In the genomic region with DNA sequence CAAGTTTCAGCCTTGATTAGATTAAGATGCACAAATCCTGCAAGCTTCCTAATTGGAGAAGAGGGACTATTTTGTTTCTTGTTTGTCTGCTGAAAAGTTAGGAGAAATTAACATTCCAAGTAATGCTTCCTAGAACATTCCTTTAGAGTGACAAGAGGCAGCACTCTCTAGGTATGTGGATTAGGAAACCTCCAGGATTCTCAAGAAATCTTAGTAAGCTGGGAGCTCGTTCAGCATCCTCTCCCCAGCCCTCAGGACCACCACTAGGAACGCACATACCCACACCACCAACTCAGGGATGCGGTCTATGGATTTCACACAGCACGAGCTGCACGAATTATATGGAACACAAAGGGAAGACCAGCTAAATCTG, we compare ENCODE assay signal across 17 cellular contexts.
"Had no signal": no experiment of that assay in that cellular context is flagged by ENCODE, and none has a peak within 500 bp of the region (broad histone marks: within the 10 kb centered on the region; RNA-seq: fewer than 3 reads in every experiment).

No MANE protein-coding gene starts in this region.

- H3K9me3 ChIP-seq: mucosa of descending colon, psoas muscle, tibial nerve had no signal

- H3K4me1 Mint-ChIP-seq: activated naive CD8-positive, alpha-beta T cell treated with anti-CD3 and anti-CD28 coated beads, Interleukin-2, amount 10 ng/mL, durations not matched to agents 7 days and 5 days; central memory CD8-positive, alpha-beta T cell; naive thymus-derived CD8-positive, alpha-beta T cell; stimulated activated naive B cell treated with anti-CD40 and anti-IgM and Interleukin-4, amounts not matched to agents 10 μg/mL and 1 μg/mL and 100 μg/mL, for 72 hours had no signal

- DNase-seq: activated CD4-positive, alpha-beta T cell treated with anti-CD3 and anti-CD28 coated beads, Interleukin-2, amount 50 U/mL, for 4 hours; activated naive CD8-positive, alpha-beta T cell treated with anti-CD3 and anti-CD28 coated beads, Interleukin-2, amount 10 ng/mL, durations not matched to agents 7 days and 5 days; activated T-cell treated with anti-CD3 and anti-CD28 coated beads, Interleukin-2, amount 50 U/mL, for 24 hours; effector memory CD4-positive, alpha-beta T cell; foreskin melanocyte; head of caudate nucleus; mucosa of descending colon; naive thymus-derived CD8-positive, alpha-beta T cell; nucleus accumbens; psoas muscle; stimulated activated CD4-positive, alpha-beta T cell treated with anti-CD3 and anti-CD28 coated beads, Interleukin-2, amount 100 ng/mL, for 24 hours; stimulated activated naive B cell treated with anti-CD40 and anti-IgM and Interleukin-4, amounts not matched to agents 10 μg/mL and 1 μg/mL and 100 μg/mL, for 72 hours had no signal

- H3K4me3 Mint-ChIP-seq: activated naive CD8-positive, alpha-beta T cell treated with anti-CD3 and anti-CD28 coated beads, Interleukin-2, amount 10 ng/mL, durations not matched to agents 7 days and 5 days; activated T-cell treated with anti-CD3 and anti-CD28 coated beads, Interleukin-2, amount 50 U/mL, for 24 hours; central memory CD8-positive, alpha-beta T cell; naive thymus-derived CD8-positive, alpha-beta T cell; stimulated activated naive B cell treated with anti-CD40 and anti-IgM and Interleukin-4, amounts not matched to agents 10 μg/mL and 1 μg/mL and 100 μg/mL, for 72 hours had no signal

- H3K27ac ChIP-seq: epithelial cell of prostate, psoas muscle, tibial nerve had no signal

- H3K27me3 ChIP-seq: tibial nerve had no signal

- H3K4me1 ChIP-seq: psoas muscle, tibial nerve had no signal

- H3K27ac Mint-ChIP-seq: activated naive CD8-positive, alpha-beta T cell treated with anti-CD3 and anti-CD28 coated beads, Interleukin-2, amount 10 ng/mL, durations not matched to agents 7 days and 5 days; activated T-cell treated with anti-CD3 and anti-CD28 coated beads, Interleukin-2, amount 50 U/mL, for 24 hours; stimulated activated naive B cell treated with anti-CD40 and anti-IgM and Interleukin-4, amounts not matched to agents 10 μg/mL and 1 μg/mL and 100 μg/mL, for 72 hours had no signal

- ATAC-seq: activated CD4-positive, CD25-positive, alpha-beta regulatory T cell treated with anti-CD3 and anti-CD28 coated beads, Interleukin-2, amount 50 U/mL, for 24 hours; mucosa of descending colon; naive thymus-derived CD8-positive, alpha-beta T cell; psoas muscle; sciatic nerve; stimulated activated naive B cell treated with anti-CD40 and anti-IgM and Interleukin-4, amounts not matched to agents 10 μg/mL and 1 μg/mL and 100 μg/mL, for 72 hours had no signal

- H3K4me3 ChIP-seq: mucosa of descending colon, psoas muscle, tibial nerve had no signal

- H3K9me3 Mint-ChIP-seq: activated naive CD8-positive, alpha-beta T cell treated with anti-CD3 and anti-CD28 coated beads, Interleukin-2, amount 10 ng/mL, durations not matched to agents 7 days and 5 days; activated T-cell treated with anti-CD3 and anti-CD28 coated beads, Interleukin-2, amount 50 U/mL, for 24 hours; central memory CD8-positive, alpha-beta T cell; naive thymus-derived CD8-positive, alpha-beta T cell; stimulated activated naive B cell treated with anti-CD40 and anti-IgM and Interleukin-4, amounts not matched to agents 10 μg/mL and 1 μg/mL and 100 μg/mL, for 72 hours had no signal

- H3K27me3 Mint-ChIP-seq: activated naive CD8-positive, alpha-beta T cell treated with anti-CD3 and anti-CD28 coated beads, Interleukin-2, amount 10 ng/mL, durations not matched to agents 7 days and 5 days; activated T-cell treated with anti-CD3 and anti-CD28 coated beads, Interleukin-2, amount 50 U/mL, for 24 hours; central memory CD8-positive, alpha-beta T cell; naive thymus-derived CD8-positive, alpha-beta T cell; stimulated activated naive B cell treated with anti-CD40 and anti-IgM and Interleukin-4, amounts not matched to agents 10 μg/mL and 1 μg/mL and 100 μg/mL, for 72 hours had no signal
